In the genomic region with DNA sequence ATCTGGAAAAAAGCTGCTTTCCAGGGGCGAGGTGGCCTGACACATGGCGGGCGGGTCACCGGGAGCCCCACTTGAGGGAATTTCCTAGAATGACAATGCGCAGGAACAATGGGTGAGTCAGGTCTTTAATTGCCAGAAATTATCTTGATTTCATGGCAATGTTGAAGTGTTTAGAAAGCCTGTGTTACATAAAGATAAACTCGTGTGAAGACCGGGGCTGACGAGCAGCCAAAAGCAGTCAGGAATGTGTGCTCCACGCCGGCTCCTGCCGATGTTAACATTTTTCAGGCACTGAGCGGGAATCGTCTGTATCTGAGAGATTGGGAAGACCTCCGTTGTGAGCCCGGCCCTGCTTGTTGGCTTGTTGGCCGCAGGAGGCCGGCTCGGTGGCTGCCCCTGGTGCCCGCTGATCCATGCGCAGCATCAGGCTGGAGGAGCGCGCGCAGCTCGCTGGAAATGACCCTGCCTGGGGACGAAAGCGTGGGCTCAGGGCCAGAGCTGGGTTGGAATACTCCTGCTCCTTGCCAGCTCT, we compare ENCODE assay signal across 11 cellular contexts.
DNase-seq lines count a peak whose midpoint lies in the region; ATAC-seq and TF ChIP-seq lines count a peak whose summit lies in the region.
"Had no signal": no experiment of that assay in that cellular context is flagged by ENCODE, and none has a peak within 500 bp of the region (broad histone marks: within the 10 kb centered on the region; RNA-seq: fewer than 3 reads in every experiment).

No MANE protein-coding gene starts in this region.

- H4K5ac ChIP-seq in IMR-90 (ENCODE audit: low read depth, low read length), result no peak overlapping the region

- H4K20me1 ChIP-seq in IMR-90 (ENCODE audit: insufficient read depth, low read length) (no peaks in the 10 kb centered on the region), mammary epithelial cell (ENCODE audit: insufficient read depth, low read length) (no peaks in the 10 kb centered on the region), MM.1S (ENCODE audit: insufficient read depth, low read length) (no peaks in the 10 kb centered on the region)

- TF ChIP-seq POLR2A in IMR-90 (IDR thresholded peaks at IDR 0.05; ENCODE audit: low read depth, low read length) (peak; percentile 50; the same call in 1 of the 2 replicates), thyroid gland (IDR thresholded peaks at IDR 0.05) (no peak)

- peak overlapping the region; percentile 90 for H2BK20ac ChIP-seq in IMR-90 (ENCODE audit: low read depth, low read length)

- peak overlapping the region; percentile 57 for H3K56ac ChIP-seq in IMR-90 (ENCODE audit: extremely low read depth, insufficient read depth, low read length)

- peak overlapping the region; percentile 98 for H4K91ac ChIP-seq in IMR-90 (ENCODE audit: insufficient read depth, low read depth, low read length)

- POLR2A ChIA-PET in IMR-90 (lab: Charles Lee; ENCODE audit: unreplicated experiment) (no interaction called here), HEK293T (lab: Yijun Ruan, JAX) (no interaction called here)

- H2AK9ac ChIP-seq in IMR-90 (replicated peaks; ENCODE audit: low read depth, low read length, poor library complexity), result peak overlapping the region; percentile 96

- peaks cover 29% of the 10 kb centered on the region for H3K9me1 ChIP-seq in IMR-90 (ENCODE audit: insufficient read depth, low read length)

- TF ChIP-seq RAD21 in IMR-90 (IDR thresholded peaks at IDR 0.05; ENCODE audit: low read length), result peak; percentile 31

- H3K18ac ChIP-seq in IMR-90 (ENCODE audit: low read depth, low read length), result 0 out of 2 replicates have a peak overlapping the region, but pooled peaks have one; percentile 42

- peak overlapping the region; percentile 33 for H2BK5ac ChIP-seq in IMR-90 (ENCODE audit: low read depth, low read length, poor library complexity, severe bottlenecking)

- H3K9me3 ChIP-seq in IMR-90 (ENCODE audit: control insufficient read depth, insufficient read depth, low read length) (no peaks in the 10 kb centered on the region), mammary epithelial cell (replicated peaks; ENCODE audit: insufficient read depth, low read length) (no peaks in the 10 kb centered on the region), thyroid gland (no peaks in the 10 kb centered on the region), MM.1S (replicated peaks; ENCODE audit: insufficient read depth, low read length) (no peaks in the 10 kb centered on the region)

- in situ Hi-C loops in IMR-90 (cut with MboI; ENCODE audit: low sequenced_read_pairs) (no loop called here), mammary epithelial cell (cut with MboI; ENCODE audit: low sequenced_read_pairs in 2 of 2) (no loop called here)

- H3K36me3 ChIP-seq in IMR-90 (ENCODE audit: control insufficient read depth, insufficient read depth, low read length), result no peaks in the 10 kb centered on the region
- no peaks in the 10 kb centered on the region for H3K36me3 ChIP-seq in mammary epithelial cell (ENCODE audit: insufficient read depth, low read length)
- H3K36me3 ChIP-seq in thyroid gland, result no peaks in the 10 kb centered on the region
- H3K36me3 ChIP-seq in MM.1S (replicated peaks; ENCODE audit: insufficient read depth, low read length), result no peaks in the 10 kb centered on the region

- dilution Hi-C loops in IMR-90 (cut with HindIII; ENCODE audit: low sequenced_read_pairs, unreplicated experiment), result no loop called here
- dilution Hi-C loops in mammary epithelial cell (cut with HindIII; ENCODE audit: low sequenced_read_pairs), result no loop called here

- H3K27me3 ChIP-seq in IMR-90 (ENCODE audit: control insufficient read depth, insufficient read depth, low read length), result no peaks in the 10 kb centered on the region; the same call in 1 of the 2 replicates
- H3K27me3 ChIP-seq in mammary epithelial cell (ENCODE audit: insufficient read depth, low read length), result no peaks in the 10 kb centered on the region
- no peaks in the 10 kb centered on the region for H3K27me3 ChIP-seq in thyroid gland
- H3K27me3 ChIP-seq in MM.1S (replicated peaks; ENCODE audit: insufficient read depth, low read length), result peaks cover 41% of the 10 kb centered on the region

- H3K9ac ChIP-seq in IMR-90 (ENCODE audit: low read depth, low read length), result 0 out of 2 replicates have a peak overlapping the region, but pooled peaks have one; percentile 8
- H3K9ac ChIP-seq in mammary epithelial cell (ENCODE audit: insufficient read depth, low read length), result no peak overlapping the region
- no peak overlapping the region for H3K9ac ChIP-seq in MM.1S (ENCODE audit: low read length)

- peak overlapping the region; percentile 74 to 88 for H4K8ac ChIP-seq in IMR-90 (ENCODE audit: low read depth in 2 of 2, low read length in 2 of 2)

- H3K79me1 ChIP-seq in IMR-90 (ENCODE audit: low read depth in 1 of 2, low read length in 2 of 2), result peaks cover 4 to 28% of the 10 kb centered on the region in 2 experiments; a peak in 3 of 4 replicates

- H3K4me3 ChIP-seq in IMR-90 (ENCODE audit: insufficient read depth, low read depth, low read length) (no peak overlapping the region), mammary epithelial cell (replicated peaks in 1 of 3; ENCODE audit: insufficient read depth in 1 of 3, low read depth in 2 of 3, low read length in 3 of 3) (no peak overlapping the region), thyroid gland (replicated peaks in 1 of 3) (no peak overlapping the region), MM.1S (ENCODE audit: low read length) (no peak overlapping the region)

- H3K4ac ChIP-seq in IMR-90 (ENCODE audit: low read depth, low read length), result peak overlapping the region; percentile 99

- no TSS peak for BruUV-seq in IMR-90 (replicated peaks; lab: Mats Ljungman, UMichigan)
- no TSS peak for BruUV-seq in mammary epithelial cell (replicated peaks; lab: Mats Ljungman, UMichigan)

- CTCF ChIA-PET in IMR-90 (lab: Yijun Ruan, JAX), result no interaction called here
- CTCF ChIA-PET in mammary epithelial cell (lab: Charles Lee; ENCODE audit: low non-redundant PET), result no interaction called here
- CTCF ChIA-PET in HEK293T (lab: Yijun Ruan, JAX), result no interaction called here

- H3K79me2 ChIP-seq in mammary epithelial cell (ENCODE audit: insufficient read depth, low read length), result no peaks in the 10 kb centered on the region
- no peaks in the 10 kb centered on the region for H3K79me2 ChIP-seq in MM.1S (ENCODE audit: low read length)

- 8% methylated on average over 24 of the region's 26 CpGs; no CpG with 5 or more reads in 1 of the 2 experiments for WGBS in IMR-90 (ENCODE audit: extremely low coverage in 2 of 2, insufficient read length in 1 of 2), 2 experiments
- 18% methylated on average over 25 of the region's 26 CpGs for WGBS in mammary epithelial cell (ENCODE audit: low coverage, missing lambda C conversion rate)
- 31 to 47% methylated on average over 25 to 26 of the region's 26 CpGs for WGBS in thyroid gland, 2 donors

- H3K9me2 ChIP-seq in MM.1S (replicated peaks; ENCODE audit: insufficient read depth, low read length), result no peaks in the 10 kb centered on the region

- peak overlapping the region; percentile 99 for H2BK120ac ChIP-seq in IMR-90 (ENCODE audit: low read depth, low read length)

- H2AFZ ChIP-seq in IMR-90 (replicated peaks; ENCODE audit: low read length, poor library complexity) (peak overlapping the region; percentile 86), mammary epithelial cell (ENCODE audit: low read depth, low read length) (peak overlapping the region; percentile 68), MM.1S (ENCODE audit: low read length) (no peak overlapping the region)

- peak overlapping the region; percentile 55 for H3K27ac ChIP-seq in IMR-90 (ENCODE audit: insufficient read depth, low read length)
- H3K27ac ChIP-seq in mammary epithelial cell (ENCODE audit: insufficient read depth, low read depth, low read length), result no peak overlapping the region
- peak overlapping the region in 1 of 3 donors; percentile 22 for H3K27ac ChIP-seq in thyroid gland
- H3K27ac ChIP-seq in MM.1S (ENCODE audit: low read length), result no peak overlapping the region

- peak; percentile 89 for DNase-seq in IMR-90
- peak; percentile 73 for DNase-seq in mammary epithelial cell
- DNase-seq in iPS-NIHi7 (ENCODE audit: extremely low spot score), result peak; percentile 42
- peak; percentile 14 to 18 for DNase-seq in thyroid gland
- DNase-seq in stimulated activated CD4-positive, alpha-beta T cell treated with anti-CD3 and anti-CD28 coated beads, Interleukin-4, amount 100 ng/mL, for 24 hours, result no peak
- DNase-seq in MM.1S, result no peak
- no peak for DNase-seq in HEK293T (ENCODE audit: extremely low spot score)
- DNase-seq: activated T-cell treated with anti-CD3 and anti-CD28 coated beads, Interleukin-2, amount 50 U/mL, for 24 hours; NCI-H2227 treated with DMSO at 0.1 percent for 48 hours; T-helper 1 cell had no signal

- TF ChIP-seq CTCF in IMR-90 (conservative IDR thresholded peaks at IDR 0.05; ENCODE audit: low read depth, low read length) (0 out of 2 replicates have a peak, but pooled peaks have one; percentile 9), mammary epithelial cell (conservative IDR thresholded peaks at IDR 0.05 in 1 of 2, IDR thresholded peaks at IDR 0.05 in 1 of 2; ENCODE audit: extremely low read depth in 1 of 2, insufficient read depth in 1 of 2, low read depth in 1 of 2, low read length in 2 of 2) (no peak), thyroid gland (IDR thresholded peaks at IDR 0.05) (no peak), MM.1S (IDR thresholded peaks at IDR 0.05; ENCODE audit: low read length) (no peak)

- H3F3A ChIP-seq in MM.1S (ENCODE audit: insufficient read depth, low read length), result no peaks in the 10 kb centered on the region

- intact Hi-C loops in IMR-90 (cut with micrococcal nuclease), result no loop called here
- intact Hi-C loops in mammary epithelial cell (cut with micrococcal nuclease), result no loop called here
- intact Hi-C loops in thyroid gland (cut with DNase I), result no loop called here

- H3K14ac ChIP-seq in IMR-90 (replicated peaks; ENCODE audit: low read depth, low read length), result peak overlapping the region; percentile 96

- peak overlapping the region; percentile 26 for H3K4me2 ChIP-seq in IMR-90 (ENCODE audit: low read depth, low read length)
- peak overlapping the region; percentile 37 for H3K4me2 ChIP-seq in mammary epithelial cell (ENCODE audit: insufficient read depth, low read depth, low read length)
- no peak overlapping the region for H3K4me2 ChIP-seq in MM.1S (ENCODE audit: low read depth, low read length)

- peak; percentile 67 for ATAC-seq in IMR-90 (ENCODE audit: low read depth)
- ATAC-seq: naive thymus-derived CD8-positive, alpha-beta T cell had no signal

- H3K4me1 ChIP-seq in IMR-90 (ENCODE audit: control insufficient read depth, insufficient read depth, low read length), result peaks cover 26% of the 10 kb centered on the region
- peaks cover 22% of the 10 kb centered on the region for H3K4me1 ChIP-seq in mammary epithelial cell (ENCODE audit: insufficient read depth, low read length)
- H3K4me1 ChIP-seq in thyroid gland, result no peaks in the 10 kb centered on the region
- no peaks in the 10 kb centered on the region for H3K4me1 ChIP-seq in MM.1S (ENCODE audit: low read length)

- peak overlapping the region; percentile 98; the same call in 2 of the 3 replicates for H2BK15ac ChIP-seq in IMR-90 (ENCODE audit: low read depth, low read length)

- H2AK5ac ChIP-seq in IMR-90 (ENCODE audit: low read depth, low read length), result peak overlapping the region; percentile 98

- peak overlapping the region; percentile 94 for H3K23ac ChIP-seq in IMR-90 (ENCODE audit: low read depth, low read length)

TF ChIP-seq in HEK293T, 16 proteins besides CTCF, POLR2A, EP300 and RAD21 (continues in another document):
- TF ChIP-seq ZNF384 (IDR thresholded peaks at IDR 0.05), result no peak
- no peak for TF ChIP-seq L3MBTL2 (conservative IDR thresholded peaks at IDR 0.05)

Comparison
In these comparisons a context has a peak if more than half of its experiments do, and no peak if none do; other contexts are left out.
1. DNase-seq: peak in IMR-90 (single experiment), mammary epithelial cell (single experiment), iPS-NIHi7 (single experiment) and thyroid gland (2 of 2); none in stimulated activated CD4-positive, alpha-beta T cell treated with anti-CD3 and anti-CD28 coated beads, Interleukin-4, amount 100 ng/mL, for 24 hours (single experiment), MM.1S (single experiment) and HEK293T (single experiment).